Comparison of ENCODE assay signal across 6 cellular contexts in genomic region chr11:64869571-64870175, GRCh38. TPM values are rescaled to one million over a fixed set of nuclear protein-coding genes. Genes with fewer than 3 reads are reported as not detected.
DNase-seq lines count a peak whose midpoint lies in the region; ATAC-seq and TF ChIP-seq lines count a peak whose summit lies in the region.

No MANE protein-coding gene starts in this region.

- peaks cover 83% of the 10 kb centered on the region for H3K4me1 Mint-ChIP-seq in CD14-positive monocyte

- ATAC-seq in SK-N-SH treated with all-trans-retinoic acid at 6 μM for 48 hours = peak; percentile 31
- peak; percentile 1 for ATAC-seq in left lung
- ATAC-seq in HG03097 (IDR thresholded peaks at IDR 0.05; ENCODE audit: low FRiP score, unreplicated experiment) = no peak

- no peak for DNase-seq in CD14-positive monocyte (ENCODE audit: low spot score)
- no peak for DNase-seq in left lung
- no peak for DNase-seq in DMS153 (lab: John Stamatoyannopoulos, UW)
- DNase-seq in NCI-H446 treated with DMSO at 0.1 percent for 48 hours (lab: John Stamatoyannopoulos, UW) = no peak

- H3K27ac ChIP-seq in left lung = peak overlapping the region; percentile 86 to 90

- peaks cover 0 to 5% (median 0%) of the 10 kb centered on the region in 7 donors for H3K9me3 Mint-ChIP-seq in CD14-positive monocyte

- peaks cover 0 to 57% of the 10 kb centered on the region in 2 donors for H3K36me3 ChIP-seq in left lung

- H3K27me3 ChIP-seq in left lung = no peaks in the 10 kb centered on the region

- H3K4me3 Mint-ChIP-seq in CD14-positive monocyte = peak overlapping the region in 1 of 2 donors; percentile 6

- H3K4me3 ChIP-seq in left lung = peak overlapping the region in 1 of 2 donors; percentile 31

- intact Hi-C loops in CD14-positive monocyte (cut with micrococcal nuclease) = loop anchor here in 1 of 2 donors (2.0 kb wide), 1 partner anchor 13 kb away; no protein-coding TSS in a partner anchor
- intact Hi-C loops in left lung (cut with DNase I) = no loop called here

- H3K27me3 Mint-ChIP-seq in CD14-positive monocyte (ENCODE audit: low read depth in 3 of 3) = peaks cover 0 to 4% (median 3%) of the 10 kb centered on the region in 3 donors

- peak overlapping the region; percentile 89 to 95 (median 92) for H3K27ac Mint-ChIP-seq in CD14-positive monocyte

- peaks cover 72 to 80% of the 10 kb centered on the region in 2 donors for H3K36me3 Mint-ChIP-seq in CD14-positive monocyte

- peaks cover 42 to 100% of the 10 kb centered on the region in 2 donors for H3K4me1 ChIP-seq in left lung

- TF ChIP-seq CTCF in CD14-positive monocyte (IDR thresholded peaks at IDR 0.05) = no peak
- TF ChIP-seq CTCF in left lung (IDR thresholded peaks at IDR 0.05) = no peak

- H3K9me3 ChIP-seq in left lung = no peaks in the 10 kb centered on the region

TF ChIP-seq in SK-N-SH treated with all-trans-retinoic acid at 6 μM for 48 hours, 23 proteins besides CTCF, POLR2A, EP300 and RAD21:
- TF ChIP-seq ZFP30 (CRISPR knock-in tag; IDR thresholded peaks at IDR 0.05) (no peak), SNAI2 (CRISPR knock-in tag; IDR thresholded peaks at IDR 0.05) (no peak), RARB (CRISPR knock-in tag; IDR thresholded peaks at IDR 0.05) (no peak), ESRRG (CRISPR knock-in tag; IDR thresholded peaks at IDR 0.05) (no peak), OSR1 (CRISPR knock-in tag; IDR thresholded peaks at IDR 0.05) (no peak), CSRNP3 (CRISPR knock-in tag; IDR thresholded peaks at IDR 0.05) (no peak), BACH2 (CRISPR knock-in tag; IDR thresholded peaks at IDR 0.05; ENCODE audit: borderline replicate concordance) (no peak), ZFP3 (CRISPR knock-in tag; IDR thresholded peaks at IDR 0.05) (no peak), ZNF565 (CRISPR knock-in tag; conservative IDR thresholded peaks at IDR 0.05; ENCODE audit: low read depth) (no peak), ZNF70 (CRISPR knock-in tag; IDR thresholded peaks at IDR 0.05) (no peak), ZC3H10 (CRISPR knock-in tag; IDR thresholded peaks at IDR 0.05) (no peak), POU6F1 (CRISPR knock-in tag; IDR thresholded peaks at IDR 0.05; ENCODE audit: borderline replicate concordance, low read depth) (no peak), ARNTL (CRISPR knock-in tag; IDR thresholded peaks at IDR 0.05; ENCODE audit: borderline replicate concordance, low read depth) (no peak), ISL1 (CRISPR knock-in tag; IDR thresholded peaks at IDR 0.05) (no peak)

RNA-seq across cellular contexts. Expression of gene EHD1, which starts 8.7 kb away (rescaled TPM):
- 10 to 100 TPM; 30.3 to 48.4 TPM for polyA plus RNA-seq in CD14-positive monocyte
- 100 to 1,000 TPM in 1 of 2 donors, 10 to 100 TPM in 1; 73.0 to 153 TPM for total RNA-seq in left lung

RNA-seq across cellular contexts. Expression of gene CDC42BPG, which starts 25.2 kb away (rescaled TPM):
- not detected for polyA plus RNA-seq in CD14-positive monocyte
- total RNA-seq in left lung = 10 to 100 TPM; 18.0 to 25.9 TPM

RNA-seq across cellular contexts. Expression of gene ATG2A, which starts 47.3 kb away (rescaled TPM):
- polyA plus RNA-seq in CD14-positive monocyte = 1 to 10 TPM; 2.6 to 4.0 TPM
- total RNA-seq in left lung = 10 to 100 TPM; 21.9 to 23.5 TPM

RNA-seq across cellular contexts. Expression of gene PPP2R5B, which starts 54.8 kb away (rescaled TPM):
- polyA plus RNA-seq in CD14-positive monocyte = 1 to 10 TPM; 9.0 to 9.4 TPM
- 10 to 100 TPM; 24.4 to 29.9 TPM for total RNA-seq in left lung

RNA-seq across cellular contexts. Expression of gene MEN1, which starts 59.3 kb away (rescaled TPM):
- polyA plus RNA-seq in CD14-positive monocyte = 10 to 100 TPM in 1 of 2 donors, 1 to 10 TPM in 1; 9.4 to 10.0 TPM
- 10 to 100 TPM; 26.9 to 29.3 TPM for total RNA-seq in left lung
